Comparison of ENCODE assay signal across 8 cellular contexts in the genomic region with DNA sequence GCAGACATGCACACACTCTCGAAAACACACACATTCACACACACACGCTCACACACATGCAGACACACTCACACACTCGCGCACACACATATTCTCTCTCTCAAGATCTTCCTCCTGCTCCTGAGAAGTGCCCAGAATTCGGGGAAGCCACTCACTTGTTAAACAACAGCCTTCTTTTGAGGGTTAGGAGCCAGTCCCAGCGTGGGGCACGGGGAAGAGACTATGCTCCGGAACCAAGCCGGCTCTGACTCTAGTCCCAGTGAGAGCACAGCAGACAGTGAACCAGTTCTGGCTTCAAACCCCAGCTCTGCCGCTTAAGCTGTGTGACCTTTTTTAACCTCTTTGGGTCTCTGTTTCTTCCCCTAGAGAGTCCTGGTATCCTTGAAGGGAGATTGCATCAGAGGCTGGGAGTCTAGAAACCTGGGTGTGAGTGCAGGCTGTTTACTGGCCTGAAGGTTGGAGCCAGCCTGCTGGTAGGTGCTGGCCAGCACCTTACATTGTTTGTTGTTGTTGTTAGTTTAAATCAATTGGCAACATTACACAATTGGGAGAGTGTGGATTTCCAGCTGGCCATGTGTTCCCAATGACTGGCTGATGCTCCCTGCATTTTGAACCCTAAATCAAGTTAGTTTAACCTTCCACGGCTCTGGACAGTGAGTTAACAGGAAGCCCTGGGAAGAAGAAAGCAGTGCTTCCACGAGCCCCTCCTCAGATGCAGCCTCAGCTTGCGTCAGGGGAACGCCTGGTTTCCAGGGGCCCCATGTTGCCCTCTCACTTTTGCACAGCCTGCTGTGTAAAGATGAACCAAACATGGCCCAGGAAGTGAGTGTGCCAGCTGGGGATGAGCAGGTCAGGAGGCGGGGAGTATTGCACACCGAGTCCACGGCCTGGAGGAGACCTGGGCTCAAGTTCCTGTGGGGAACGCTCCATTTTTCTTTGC.
DNase-seq lines count a peak whose midpoint lies in the region; ATAC-seq and TF ChIP-seq lines count a peak whose summit lies in the region.

No MANE protein-coding gene starts in this region.

- H3K9me3 ChIP-seq in esophagus (ENCODE audit: control insufficient read depth in 2 of 2, insufficient read depth in 1 of 2, low read depth in 1 of 2, low read length in 1 of 2) (no peaks in the 10 kb centered on the region), neural progenitor cell (ENCODE audit: low read depth) (no peaks in the 10 kb centered on the region)

- H3K9ac ChIP-seq in neural progenitor cell: no peak overlapping the region

- H3K9me3 Mint-ChIP-seq in neural progenitor cell: peaks cover 2% of the 10 kb centered on the region

- peak overlapping the region; percentile 31 for H3K4me3 Mint-ChIP-seq in neural progenitor cell

- H3K4me3 ChIP-seq in esophagus (ENCODE audit: low read depth in 1 of 2, low read length in 2 of 2) (no peak overlapping the region), neural progenitor cell (no peak overlapping the region)

- WGBS in esophagus, 2 donors: 55 to 58% methylated on average over 18 of the region's 18 CpGs

- H3K4me1 Mint-ChIP-seq in neural progenitor cell: peaks cover 47% of the 10 kb centered on the region

- peak; percentile 19 for DNase-seq in stimulated activated CD4-positive, alpha-beta T cell treated with anti-CD3 and anti-CD28 coated beads, Interleukin-15, amount 100 ng/mL, for 24 hours
- DNase-seq in stimulated activated CD4-positive, alpha-beta T cell treated with anti-CD3 and anti-CD28 coated beads, Interleukin-4, amount 100 ng/mL, for 24 hours: no peak
- DNase-seq in neural progenitor cell (ENCODE audit: low spot score) (peak; percentile 19), NCI-H1694 (lab: John Stamatoyannopoulos, UW) (no peak), COLO829 (ENCODE audit: low spot score) (no peak), NCI-H2081 (lab: John Stamatoyannopoulos, UW) (no peak)

- H3K4me1 ChIP-seq in esophagus (ENCODE audit: control insufficient read depth in 2 of 2, insufficient read depth in 2 of 2, low read length in 1 of 2): peaks cover 5% of the 10 kb centered on the region in 2 donors
- peaks cover 27% of the 10 kb centered on the region for H3K4me1 ChIP-seq in neural progenitor cell

- H3K36me3 ChIP-seq in esophagus (ENCODE audit: control insufficient read depth in 2 of 2, insufficient read depth in 2 of 2, low read length in 1 of 2) (no peaks in the 10 kb centered on the region), neural progenitor cell (no peaks in the 10 kb centered on the region)

- peak overlapping the region; percentile 97 for H3K27ac Mint-ChIP-seq in neural progenitor cell

- peak overlapping the region; percentile 70 for H2AFZ ChIP-seq in neural progenitor cell (replicated peaks)

- peaks cover 8% of the 10 kb centered on the region for H3K27me3 Mint-ChIP-seq in neural progenitor cell (ENCODE audit: insufficient read depth, low read depth)

- ATAC-seq in GM21526 (IDR thresholded peaks at IDR 0.05; ENCODE audit: low FRiP score, unreplicated experiment): no peak

- no peaks in the 10 kb centered on the region for H4K20me1 ChIP-seq in neural progenitor cell (ENCODE audit: low read depth)

- no peak overlapping the region for H3K4me2 ChIP-seq in neural progenitor cell

- H3K27me3 ChIP-seq in esophagus (ENCODE audit: control insufficient read depth in 1 of 2, insufficient read depth in 2 of 2, low read length in 2 of 2): no peaks in the 10 kb centered on the region
- H3K27me3 ChIP-seq in neural progenitor cell: no peaks in the 10 kb centered on the region

- peaks cover 2% of the 10 kb centered on the region for H3K36me3 Mint-ChIP-seq in neural progenitor cell

- H3F3A ChIP-seq in neural progenitor cell (ENCODE audit: low read depth): no peaks in the 10 kb centered on the region

- peak overlapping the region; percentile 47 to 50 for H3K27ac ChIP-seq in esophagus (ENCODE audit: low read depth in 2 of 2, low read length in 1 of 2)
- H3K27ac ChIP-seq in neural progenitor cell: no peak overlapping the region

- TF ChIP-seq CTCF in neural progenitor cell (IDR thresholded peaks at IDR 0.05): no peak

- H3K79me2 ChIP-seq in neural progenitor cell (ENCODE audit: low read depth): no peaks in the 10 kb centered on the region

Comparison
In these comparisons a context has a peak if more than half of its experiments do, and no peak if none do; other contexts are left out.
1. DNase-seq: peak in stimulated activated CD4-positive, alpha-beta T cell treated with anti-CD3 and anti-CD28 coated beads, Interleukin-15, amount 100 ng/mL, for 24 hours (single experiment) and neural progenitor cell (single experiment); none in stimulated activated CD4-positive, alpha-beta T cell treated with anti-CD3 and anti-CD28 coated beads, Interleukin-4, amount 100 ng/mL, for 24 hours (single experiment), NCI-H1694 (single experiment), COLO829 (single experiment) and NCI-H2081 (0 of 2).